Comparison of ENCODE assay signal across 8 cellular contexts in genomic region chr20:23363257-23363649, GRCh38. TPM values are rescaled to one million over a fixed set of nuclear protein-coding genes. Genes with fewer than 3 reads are reported as not detected.
A peak's percentile ranks its signal among the peaks of the same experiment; 100 is the strongest.
DNase-seq lines count a peak whose midpoint lies in the region; ATAC-seq, FAIRE-seq and TF ChIP-seq lines count a peak whose summit lies in the region.

No MANE protein-coding gene starts in this region.

- peak overlapping the region; percentile 90 to 99 (median 96) for H3K4me3 Mint-ChIP-seq in CD8-positive, alpha-beta memory T cell
- peak overlapping the region; percentile 97 for H3K4me3 Mint-ChIP-seq in neural crest cell

- no peak for TF ChIP-seq POLR2A in GM12892 (IDR thresholded peaks at IDR 0.05; ENCODE audit: low read depth, low read length)

- no peaks in the 10 kb centered on the region for H3K27me3 ChIP-seq in CD8-positive, alpha-beta memory T cell (ENCODE audit: insufficient read depth, low read length, poor library complexity, severe bottlenecking)
- H3K27me3 ChIP-seq in OCI-LY3 (ENCODE audit: low read depth, low read length) = no peaks in the 10 kb centered on the region
- H3K27me3 ChIP-seq in endocrine pancreas (ENCODE audit: control insufficient read depth, insufficient read depth, low read length) = no peaks in the 10 kb centered on the region

- peak overlapping the region; percentile 90 for H3K9ac ChIP-seq in OCI-LY3 (ENCODE audit: low read length)
- H3K9ac ChIP-seq in endocrine pancreas (ENCODE audit: control insufficient read depth, insufficient read depth, low read length) = peak overlapping the region; percentile 93

- TF ChIP-seq CTCF in OCI-LY3 (IDR thresholded peaks at IDR 0.05; ENCODE audit: low read depth, low read length) = no peak
- no peak for TF ChIP-seq CTCF in neural crest cell (conservative IDR thresholded peaks at IDR 0.05)

- peaks cover 62% of the 10 kb centered on the region for H3K79me2 ChIP-seq in OCI-LY3 (ENCODE audit: low read length)

- no peak overlapping the region for H2AFZ ChIP-seq in OCI-LY3 (ENCODE audit: low read depth, low read length)

- FAIRE-seq in GM12892 (lab: Jason Lieb, UNC) = no peak

- peak overlapping the region; percentile 87 to 100 (median 98) for H3K27ac Mint-ChIP-seq in CD8-positive, alpha-beta memory T cell
- peak overlapping the region; percentile 58 for H3K27ac Mint-ChIP-seq in neural crest cell (ENCODE audit: unreplicated experiment)

- DNase-seq in CD8-positive, alpha-beta memory T cell = no peak
- DNase-seq in neural crest cell (ENCODE audit: low read depth, low spot score) (no peak), GM12892 (ENCODE audit: insufficient read length) (no peak), midbrain (lab: John Stamatoyannopoulos, UW) (no peak)
- no peak for DNase-seq in effector CD8-positive, alpha-beta T cell (lab: John Stamatoyannopoulos, UW)

- peak overlapping the region; percentile 92 for H3K4me2 ChIP-seq in OCI-LY3 (ENCODE audit: low read length)

- peaks cover 8% of the 10 kb centered on the region for H3K36me3 ChIP-seq in CD8-positive, alpha-beta memory T cell (ENCODE audit: insufficient read depth, low read length)
- peaks cover 34% of the 10 kb centered on the region for H3K36me3 ChIP-seq in OCI-LY3 (replicated peaks; ENCODE audit: low read depth, low read length)
- H3K36me3 ChIP-seq in endocrine pancreas (ENCODE audit: control insufficient read depth, insufficient read depth, low read length) = no peaks in the 10 kb centered on the region

- no peaks in the 10 kb centered on the region for H3K9me3 Mint-ChIP-seq in CD8-positive, alpha-beta memory T cell
- no peaks in the 10 kb centered on the region for H3K9me3 Mint-ChIP-seq in neural crest cell

- peak overlapping the region; percentile 58 for H3K4me3 ChIP-seq in CD8-positive, alpha-beta memory T cell (ENCODE audit: low read length)
- H3K4me3 ChIP-seq in OCI-LY3 (ENCODE audit: low read length) = peak overlapping the region; percentile 94
- peak overlapping the region; percentile 78 for H3K4me3 ChIP-seq in endocrine pancreas (ENCODE audit: control insufficient read depth, insufficient read depth, low read length)

- CTCF ChIA-PET in CD8-positive, alpha-beta memory T cell (lab: Charles Lee) = interaction anchor here (2.2 to 3.6 kb wide), 2 partner anchors 13 to 57 kb away, joined by 7 to 11 read pairs; partner anchors contain the start of genes NAPB and NXT1

- H3K9me3 ChIP-seq in CD8-positive, alpha-beta memory T cell (ENCODE audit: low read length) = no peaks in the 10 kb centered on the region
- H3K9me3 ChIP-seq in OCI-LY3 (ENCODE audit: insufficient read depth, low read length) (no peaks in the 10 kb centered on the region), endocrine pancreas (ENCODE audit: control insufficient read depth, low read length) (no peaks in the 10 kb centered on the region)

- POLR2A ChIA-PET in CD8-positive, alpha-beta memory T cell (lab: Charles Lee) = interaction anchor here (0.6 kb wide), 1 partner anchor 13 kb away, joined by 3 read pairs; the partner anchor contains the start of gene NXT1

- H3K27me3 Mint-ChIP-seq in CD8-positive, alpha-beta memory T cell = peaks cover 0 to 2% of the 10 kb centered on the region in 2 donors
- H3K27me3 Mint-ChIP-seq in neural crest cell (ENCODE audit: low read depth) = no peaks in the 10 kb centered on the region

- H3K36me3 Mint-ChIP-seq in CD8-positive, alpha-beta memory T cell = peaks cover 7 to 33% (median 7%) of the 10 kb centered on the region in 3 donors
- peaks cover 17% of the 10 kb centered on the region for H3K36me3 Mint-ChIP-seq in neural crest cell (ENCODE audit: low read depth)

- H3K4me1 Mint-ChIP-seq in CD8-positive, alpha-beta memory T cell = peaks cover 57 to 73% (median 62%) of the 10 kb centered on the region in 3 donors
- H3K4me1 Mint-ChIP-seq in neural crest cell = peaks cover 61% of the 10 kb centered on the region

- ATAC-seq in GM18909 (IDR thresholded peaks at IDR 0.05; ENCODE audit: poor library complexity, unreplicated experiment) = no peak

- H4K20me1 ChIP-seq in OCI-LY3 (ENCODE audit: insufficient read depth, low read length) = peaks cover 41% of the 10 kb centered on the region

- peaks cover 58% of the 10 kb centered on the region for H3K4me1 ChIP-seq in CD8-positive, alpha-beta memory T cell (ENCODE audit: insufficient read depth, low read length)
- peaks cover 51% of the 10 kb centered on the region for H3K4me1 ChIP-seq in OCI-LY3 (ENCODE audit: low read length)
- peaks cover 43% of the 10 kb centered on the region for H3K4me1 ChIP-seq in endocrine pancreas (ENCODE audit: control insufficient read depth, insufficient read depth, low read length)

- peak overlapping the region; percentile 91 for H3K27ac ChIP-seq in CD8-positive, alpha-beta memory T cell (ENCODE audit: low read depth, low read length)
- peak overlapping the region; percentile 48; the same call in 1 of the 2 replicates for H3K27ac ChIP-seq in OCI-LY3 (ENCODE audit: low read length)

RNA-seq across cellular contexts. Expression of gene GZF1, which starts 1.3 kb away (rescaled TPM):
- 10 to 100 TPM; 11.9 to 12.5 TPM for total RNA-seq in CD8-positive, alpha-beta memory T cell
- polyA plus RNA-seq in CD8-positive, alpha-beta memory T cell = 3.8 TPM
- total RNA-seq in neural crest cell = 21.9 and 24.4 TPM in 2 replicates
- polyA plus RNA-seq in GM12892 (2012; ENCODE audit: missing spikeins) = 6.3 TPM

RNA-seq across cellular contexts. Expression of gene NXT1, which starts 12.7 kb away (rescaled TPM):
- total RNA-seq in CD8-positive, alpha-beta memory T cell = 10 to 100 TPM; 48.9 to 52.9 TPM
- polyA plus RNA-seq in CD8-positive, alpha-beta memory T cell = 65.0 TPM
- 33.9 and 38.1 TPM in 2 replicates for total RNA-seq in neural crest cell
- polyA plus RNA-seq in GM12892 (2012; ENCODE audit: missing spikeins) = 23.7 TPM

RNA-seq across cellular contexts. Expression of gene NAPB, which starts 58.0 kb away (rescaled TPM):
- 1 to 10 TPM; 7.4 to 7.6 TPM for total RNA-seq in CD8-positive, alpha-beta memory T cell
- 5.2 TPM for polyA plus RNA-seq in CD8-positive, alpha-beta memory T cell
- 14.6 and 14.7 TPM in 2 replicates for total RNA-seq in neural crest cell
- 9.2 TPM for polyA plus RNA-seq in GM12892 (2012; ENCODE audit: missing spikeins)
